Comparison of ENCODE assay signal across 8 cellular contexts in genomic region chr17:1186923-1187771, GRCh38. TPM values are rescaled to one million over a fixed set of nuclear protein-coding genes. Genes with fewer than 3 reads are reported as not detected.
DNase-seq lines count a peak whose midpoint lies in the region; ATAC-seq and TF ChIP-seq lines count a peak whose summit lies in the region.

No MANE protein-coding gene starts in this region.

- H3K27me3 ChIP-seq in BE2C (peaks cover 6% of the 10 kb centered on the region), mucosa of stomach (ENCODE audit: control insufficient read depth, insufficient read depth, low read length) (peaks cover 20% of the 10 kb centered on the region)

- no peak overlapping the region for H3K4me3 ChIP-seq in BE2C (ENCODE audit: low read depth, low read length)
- no peak overlapping the region for H3K4me3 ChIP-seq in HEK293 (ENCODE audit: low read depth, low read length)
- H3K4me3 ChIP-seq in OCI-LY7 (ENCODE audit: low read depth, low read length, poor library complexity, severe bottlenecking): no peak overlapping the region
- no peak overlapping the region for H3K4me3 ChIP-seq in mucosa of stomach (ENCODE audit: low read length)

- TF ChIP-seq POLR2A in erythroblast (IDR thresholded peaks at IDR 0.05; ENCODE audit: low read length): no peak

- H3K9me2 ChIP-seq in OCI-LY7 (ENCODE audit: insufficient read depth, low read length): no peaks in the 10 kb centered on the region

- no TSS peak for BruUV-seq in OCI-LY7 (replicated peaks; lab: Mats Ljungman, UMichigan)

- peak; percentile 77 for DNase-seq in BE2C
- DNase-seq in OCI-LY7 (ENCODE audit: low spot score): peak; percentile 80
- peak; percentile 75 for DNase-seq in activated T-cell treated with anti-CD3 and anti-CD28 coated beads for 48 hours (ENCODE audit: low read depth)
- DNase-seq in erythroblast (lab: John Stamatoyannopoulos, UW): peak; percentile 74 to 80
- peak; percentile 43 to 56 for DNase-seq in stimulated activated CD8-positive, alpha-beta memory T cell treated with anti-CD3 and anti-CD28 coated beads, Interleukin-4, amount 100 ng/mL, for 4 hours (ENCODE audit: low read depth in 2 of 2, low spot score in 1 of 2)

- POLR2A ChIA-PET in HEK293 (lab: Yijun Ruan, JAX): no interaction called here
- POLR2A ChIA-PET in OCI-LY7 (lab: Charles Lee): interaction anchor here (3.1 kb wide), 1 partner anchor 10 kb away, joined by 20 read pairs; no protein-coding TSS in a partner anchor

- H3K4me2 ChIP-seq in OCI-LY7 (ENCODE audit: low read length): peak overlapping the region; percentile 45

- H3K79me2 ChIP-seq in OCI-LY7 (ENCODE audit: insufficient read depth, low read depth, low read length): peaks cover 55% of the 10 kb centered on the region

- H3K9me3 ChIP-seq in BE2C (no peaks in the 10 kb centered on the region), HEK293 (ENCODE audit: control insufficient read depth, insufficient read depth, low read depth, low read length) (no peaks in the 10 kb centered on the region), OCI-LY7 (ENCODE audit: low read length) (no peaks in the 10 kb centered on the region), mucosa of stomach (ENCODE audit: control insufficient read depth, low read length) (no peaks in the 10 kb centered on the region)

- H3K36me3 ChIP-seq in BE2C (no peaks in the 10 kb centered on the region), HEK293 (ENCODE audit: control insufficient read depth in 2 of 2, insufficient read depth in 1 of 2, low read length in 2 of 2) (no peaks in the 10 kb centered on the region), OCI-LY7 (ENCODE audit: insufficient read depth, low read length) (peaks cover 20% of the 10 kb centered on the region; the same call in 1 of the 2 replicates), mucosa of stomach (ENCODE audit: control insufficient read depth, insufficient read depth, low read length) (no peaks in the 10 kb centered on the region)

- intact Hi-C loops in OCI-LY7 (cut with micrococcal nuclease; ENCODE audit: unreplicated experiment): loop anchor here (1.0 to 5.0 kb wide), 2 partner anchors 64 to 190 kb away; partner anchors contain the start of gene TIMM22

- CTCF ChIA-PET in HEK293 (lab: Yijun Ruan, JAX): interaction anchor here (0.6 to 7.0 kb wide), 49 partner anchors 8 to 1998 kb away, joined by 3 to 84 read pairs (median 4); no protein-coding TSS in a partner anchor
- CTCF ChIA-PET in OCI-LY7 (lab: Charles Lee; ENCODE audit: unreplicated experiment): interaction anchor here (0.6 to 0.9 kb wide), 5 partner anchors 9 to 338 kb away, joined by 3 to 5 read pairs (median 3); no protein-coding TSS in a partner anchor

- TF ChIP-seq CTCF in BE2C (IDR thresholded peaks at IDR 0.05; ENCODE audit: low read depth, low read length): peak; percentile 80
- peak; percentile 98 for TF ChIP-seq CTCF in HEK293 (tag by site-specific recombination; IDR thresholded peaks at IDR 0.05)
- TF ChIP-seq CTCF in OCI-LY7 (conservative IDR thresholded peaks at IDR 0.05; ENCODE audit: low read length): peak; percentile 93

- H4K20me1 ChIP-seq in OCI-LY7 (ENCODE audit: insufficient read depth, low read length): peaks cover 4% of the 10 kb centered on the region; the same call in 1 of the 2 replicates

- H2AFZ ChIP-seq in OCI-LY7 (ENCODE audit: low read length): no peak overlapping the region

- H3K9ac ChIP-seq in mucosa of stomach (ENCODE audit: low read length): peak overlapping the region; percentile 22

- ATAC-seq in HG03097 (IDR thresholded peaks at IDR 0.05; ENCODE audit: low FRiP score, unreplicated experiment): no peak

- H3K4me1 ChIP-seq in BE2C (no peaks in the 10 kb centered on the region), HEK293 (ENCODE audit: control insufficient read depth, insufficient read depth, low read length) (no peaks in the 10 kb centered on the region; the same call in 1 of the 2 replicates), OCI-LY7 (ENCODE audit: insufficient read depth, low read length, poor library complexity, severe bottlenecking) (peaks cover 71% of the 10 kb centered on the region), mucosa of stomach (ENCODE audit: control insufficient read depth, insufficient read depth, low read length) (peaks cover 16% of the 10 kb centered on the region)

- H3K27ac ChIP-seq in HEK293 (ENCODE audit: extremely low read depth, low read depth, low read length) (no peak overlapping the region), OCI-LY7 (ENCODE audit: low read depth, low read length, poor library complexity, severe bottlenecking) (no peak overlapping the region)

TF ChIP-seq in HEK293, 187 proteins besides CTCF, POLR2A, EP300 and RAD21 (continues in another document):
- TF ChIP-seq ZNF10 (tag by site-specific recombination; IDR thresholded peaks at IDR 0.05) (no peak), ZSCAN30 (tag by site-specific recombination; IDR thresholded peaks at IDR 0.05) (peak; percentile 86), ZSCAN18 (tag by site-specific recombination; IDR thresholded peaks at IDR 0.05) (no peak), EGR2 (tag by site-specific recombination; IDR thresholded peaks at IDR 0.05; ENCODE audit: low read depth) (peak; percentile 37; the same call in 1 of the 2 replicates), ZNF2 (tag by site-specific recombination; IDR thresholded peaks at IDR 0.05) (0 out of 2 replicates have a peak, but pooled peaks have one; percentile 41), ZNF610 (tag by site-specific recombination; IDR thresholded peaks at IDR 0.05; ENCODE audit: borderline replicate concordance) (no peak), PRDM10 (tag by site-specific recombination; IDR thresholded peaks at IDR 0.05) (peak; percentile 35; the same call in 1 of the 2 replicates), ZNF654 (tag by site-specific recombination; IDR thresholded peaks at IDR 0.05; ENCODE audit: low read depth) (peak; percentile 59), ZNF18 (tag by site-specific recombination; IDR thresholded peaks at IDR 0.05) (no peak), SCRT2 (tag by site-specific recombination; IDR thresholded peaks at IDR 0.05) (0 out of 2 replicates have a peak, but pooled peaks have one; percentile 13), ZNF24 (tag by site-specific recombination; IDR thresholded peaks at IDR 0.05) (no peak), ZNF311 (tag by site-specific recombination; IDR thresholded peaks at IDR 0.05; ENCODE audit: borderline replicate concordance) (no peak)

RNA-seq across cellular contexts. Expression of gene ABR, which starts 7.4 kb away (rescaled TPM):
- polyA plus RNA-seq in BE2C (2012; ENCODE audit: insufficient read depth, insufficient read length, low read depth): 34.7 TPM
- total RNA-seq in OCI-LY7 (2014; rRNA removed; shearing (Covaris generic)): 153 and 164 TPM in 2 replicates
- 181 and 199 TPM in 2 replicates for total RNA-seq in OCI-LY7 (2022)
